9 cellular contexts compared by ENCODE assay signal in the genomic region with DNA sequence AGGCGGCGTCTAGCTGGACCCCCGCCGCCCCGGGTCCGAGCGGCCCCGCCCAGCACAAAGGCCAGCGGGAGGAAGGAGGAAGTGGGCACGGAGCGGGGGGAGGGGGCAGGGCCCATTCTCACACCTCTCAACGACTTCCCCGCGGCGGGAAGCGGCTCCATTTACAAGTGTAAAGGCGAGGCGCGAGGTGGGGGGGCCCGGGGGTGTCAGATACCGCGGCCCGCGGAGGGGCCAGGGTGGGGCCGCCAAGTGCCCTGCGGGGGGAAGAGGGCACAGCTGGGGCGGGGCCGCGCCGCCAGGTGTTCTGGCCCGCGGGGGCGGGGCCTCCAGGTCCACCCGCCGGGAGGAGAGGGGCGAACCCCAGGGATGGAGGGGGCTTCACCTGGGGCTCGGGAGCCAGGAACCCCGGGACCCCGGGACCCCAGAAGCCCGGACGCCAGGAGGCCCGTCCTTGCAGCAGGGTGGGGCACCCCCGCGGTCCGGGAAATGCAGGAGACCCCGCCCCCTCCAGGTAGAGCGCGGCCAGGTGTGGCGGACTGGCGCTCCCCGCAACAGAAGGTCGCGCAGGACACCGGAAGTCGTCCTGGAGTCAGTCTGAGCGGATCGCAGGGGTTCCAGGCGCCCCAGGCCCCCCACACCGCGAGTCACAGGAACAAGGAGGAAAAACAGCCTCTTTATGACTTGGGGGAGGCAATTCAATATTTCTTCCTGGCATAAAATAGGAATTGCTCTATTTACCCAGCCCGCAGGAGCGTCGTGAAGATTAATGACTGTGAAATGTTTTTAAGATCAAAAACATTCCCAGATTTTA. TPM values are rescaled to one million over a fixed set of nuclear protein-coding genes. Genes with fewer than 3 reads are reported as not detected.
DNase-seq lines count a peak whose midpoint lies in the region; ATAC-seq and TF ChIP-seq lines count a peak whose summit lies in the region.
"Had no signal": no experiment of that assay in that cellular context is flagged by ENCODE, and none has a peak within 500 bp of the region (broad histone marks: within the 10 kb centered on the region; RNA-seq: fewer than 3 reads in every experiment).

No MANE protein-coding gene starts in this region.

- no peak for TF ChIP-seq CTCF in suprapubic skin (IDR thresholded peaks at IDR 0.05)

- TF ChIP-seq EP300 in suprapubic skin (IDR thresholded peaks at IDR 0.05): no peak

- peak overlapping the region; percentile 57 for H3K4me3 ChIP-seq in suprapubic skin

- DNase-seq in NCI-H1105 treated with DMSO at 0.1 percent for 48 hours (lab: John Stamatoyannopoulos, UW): peak; percentile 18
- DNase-seq in NCI-H1105 (lab: John Stamatoyannopoulos, UW): no peak
- DNase-seq in caudate nucleus (lab: John Stamatoyannopoulos, UW): no peak
- no peak for DNase-seq in suprapubic skin (ENCODE audit: low spot score in 2 of 2)
- DNase-seq in DMS 273 treated with DMSO at 0.1 percent for 48 hours (lab: John Stamatoyannopoulos, UW): no peak
- DNase-seq: NCI-H1436 treated with DMSO at 0.1 percent for 48 hours had no signal

- TF ChIP-seq POLR2A in suprapubic skin (IDR thresholded peaks at IDR 0.05): no peak

- H3K27ac ChIP-seq in caudate nucleus (ENCODE audit: low read depth, low read length) (peak overlapping the region; percentile 84), layer of hippocampus (ENCODE audit: low read depth, low read length) (peak overlapping the region; percentile 82), suprapubic skin (peak overlapping the region; percentile 71)

- ATAC-seq in HG03342 (IDR thresholded peaks at IDR 0.05; ENCODE audit: unreplicated experiment): no peak
- ATAC-seq in GM19395 (IDR thresholded peaks at IDR 0.05; ENCODE audit: unreplicated experiment): no peak

- peaks cover 3% of the 10 kb centered on the region for H3K36me3 ChIP-seq in suprapubic skin

- H3K4me1 ChIP-seq in suprapubic skin: peaks cover 88% of the 10 kb centered on the region

- H3K9me3 ChIP-seq in suprapubic skin: no peaks in the 10 kb centered on the region

- 30% methylated on average over 35 of the region's 63 CpGs for WGBS in suprapubic skin

- H3K27me3 ChIP-seq in layer of hippocampus (ENCODE audit: control insufficient read depth, insufficient read depth, low read length) (no peaks in the 10 kb centered on the region), suprapubic skin (no peaks in the 10 kb centered on the region)

RNA-seq across cellular contexts. Expression of gene CTBP2, which starts 8.3 kb away (rescaled TPM):
- 10 to 100 TPM; 19.7 to 45.7 (median 29.4) TPM for total RNA-seq in suprapubic skin
